In the genomic region with DNA sequence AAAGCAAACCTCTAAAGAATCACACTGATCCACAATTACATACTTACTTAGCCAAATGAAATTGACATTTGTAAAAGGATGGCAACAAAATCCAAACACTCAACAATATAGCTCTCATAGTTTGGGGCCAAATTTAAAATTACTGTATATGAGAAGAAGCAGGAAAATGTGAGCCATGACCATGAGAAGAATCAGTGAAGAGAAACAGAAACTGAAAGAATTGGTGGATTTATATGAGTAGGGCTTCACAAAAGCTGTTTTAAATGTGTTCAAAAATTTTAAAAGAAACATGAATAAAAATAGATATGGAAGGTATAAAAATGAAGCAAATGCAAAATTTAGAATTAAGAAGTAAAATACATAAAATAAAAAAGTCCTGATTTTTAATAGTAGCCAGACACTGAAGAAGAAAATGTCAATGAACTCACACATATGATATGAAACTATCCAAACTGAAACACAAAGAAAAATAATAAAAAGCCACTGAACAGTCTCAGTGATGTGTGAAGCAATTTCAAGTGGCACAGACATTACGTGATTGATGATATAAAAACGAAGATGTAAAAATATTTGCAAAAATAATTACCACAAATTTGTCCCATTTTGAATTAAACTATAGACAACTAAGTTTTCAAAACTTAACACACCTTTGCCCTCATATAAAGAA, we compare ENCODE assay signal across 17 cellular contexts.
DNase-seq lines count a peak whose midpoint lies in the region; ATAC-seq, FAIRE-seq and TF ChIP-seq lines count a peak whose summit lies in the region.
"Had no signal": no experiment of that assay in that cellular context is flagged by ENCODE, and none has a peak within 500 bp of the region (broad histone marks: within the 10 kb centered on the region; RNA-seq: fewer than 3 reads in every experiment).

No MANE protein-coding gene starts in this region.

- peak overlapping the region; percentile 7; the same call in 1 of the 2 replicates for H2AFZ ChIP-seq in GM12878 (ENCODE audit: control insufficient read depth, low read depth, low read length)
- H2AFZ ChIP-seq: GM23338 had no signal

- intact Hi-C loops in GM12878 (cut with micrococcal nuclease; ENCODE audit: unreplicated experiment), result no loop called here

- no peak for TF ChIP-seq EP300 in GM12878 (IDR thresholded peaks at IDR 0.05; ENCODE audit: borderline replicate concordance in 1 of 2, control insufficient read depth in 1 of 2, low read depth in 2 of 2, low read length in 2 of 2)

- H3K79me2 ChIP-seq in GM12878 (ENCODE audit: control insufficient read depth, insufficient read depth, low read length), result no peaks in the 10 kb centered on the region

- POLR2A ChIA-PET in GM12878 (lab: Charles Lee), result no interaction called here

- H3K4me1 ChIP-seq in GM12878 (ENCODE audit: control insufficient read depth, insufficient read depth, low read length), result no peaks in the 10 kb centered on the region

- CTCF ChIA-PET in GM12878 (lab: Yijun Ruan, JAX), result interaction anchor here (1.0 to 1.2 kb wide), 2 partner anchors 10 to 19 kb away, joined by 3 to 4 read pairs; no protein-coding TSS in a partner anchor

- DNase-seq in GM12878 (ENCODE audit: low read depth, low spot score) (no peak), urothelium cell line (ENCODE audit: low spot score) (no peak), mucosa of gallbladder (ENCODE audit: low spot score) (no peak)
- DNase-seq in activated effector memory CD4-positive, alpha-beta T cell treated with Interleukin-2 at 50 U/mL for 16 hours, result no peak
- DNase-seq: COR-L47, KG1, NCI-H1048, NCI-H146, NCI-H2081, NCI-H510A, NCI-H774 had no signal

- no peaks in the 10 kb centered on the region for H4K20me1 ChIP-seq in GM12878 (ENCODE audit: control insufficient read depth, insufficient read depth)

- no peaks in the 10 kb centered on the region for H3K36me3 ChIP-seq in GM12878 (ENCODE audit: control insufficient read depth in 2 of 2, insufficient read depth in 2 of 2, low read length in 1 of 2)

- FAIRE-seq in GM12878 (lab: Jason Lieb, UNC) (no peak), urothelium cell line (lab: Jason Lieb, UNC) (no peak)
- FAIRE-seq: HepG2 had no signal

- TF ChIP-seq CTCF in GM12878 (IDR thresholded peaks at IDR 0.05 in 2 of 3, conservative IDR thresholded peaks at IDR 0.05 in 1 of 3; ENCODE audit: control insufficient read depth in 2 of 3, extremely low read depth in 1 of 3, insufficient read depth in 1 of 3, low read depth in 3 of 3, low read length in 3 of 3), result no peak

- H3K27ac ChIP-seq in GM12878 (ENCODE audit: control insufficient read depth, insufficient read depth), result no peak overlapping the region

- RAD21 ChIA-PET in GM12878 (lab: Charles Lee; ENCODE audit: unreplicated experiment), result no interaction called here

- H3K27me3 ChIP-seq in GM12878 (replicated peaks in 1 of 2; ENCODE audit: control insufficient read depth in 2 of 2, insufficient read depth in 2 of 2, low read length in 1 of 2), result no peaks in the 10 kb centered on the region

- TF ChIP-seq RAD21 in GM12878 (IDR thresholded peaks at IDR 0.05; ENCODE audit: insufficient read depth, low read depth, low read length), result no peak

- SMC1A ChIA-PET in GM12878 (lab: Charles Lee; ENCODE audit: uncharacterized antibody, unreplicated experiment), result no interaction called here

- no peaks in the 10 kb centered on the region for H3K9me3 ChIP-seq in GM12878 (replicated peaks; ENCODE audit: control insufficient read depth, insufficient read depth, low read length)

- ATAC-seq in GM18867 (IDR thresholded peaks at IDR 0.05; ENCODE audit: unreplicated experiment), result peak; percentile 77
- peak; percentile 70 for ATAC-seq in GM21717 (IDR thresholded peaks at IDR 0.05; ENCODE audit: unreplicated experiment)
- peak; percentile 84 for ATAC-seq in HG03432 (IDR thresholded peaks at IDR 0.05; ENCODE audit: unreplicated experiment)
- peak; percentile 52 for ATAC-seq in GM12878
- ATAC-seq: GM23338, HepG2, Panc1 had no signal

- H3K4me3 ChIP-seq in GM12878, result no peak overlapping the region
- H3K4me3 ChIP-seq: GM23338 had no signal

- no peak for TF ChIP-seq POLR2A in GM12878 (IDR thresholded peaks at IDR 0.05; ENCODE audit: low read depth, low read length)

- no peak overlapping the region for H3K4me2 ChIP-seq in GM12878 (ENCODE audit: control insufficient read depth, insufficient read depth)
- H3K4me2 ChIP-seq: GM23338 had no signal

- no peak overlapping the region for H3K9ac ChIP-seq in GM12878 (ENCODE audit: control insufficient read depth, insufficient read depth, low read length)

- WGBS in GM12878 (ENCODE audit: insufficient coverage, insufficient replicate concordance, low lambda C conversion rate, missing lambda C conversion rate), result 3% methylated on average over 2 of the region's 2 CpGs

- BruUV-seq in GM12878 (replicated peaks; lab: Mats Ljungman, UMichigan), result no TSS peak

- in situ Hi-C loops in GM12878 (cut with MboI), result no loop called here

TF ChIP-seq in GM12878, 131 proteins besides CTCF, POLR2A, EP300 and RAD21:
- TF ChIP-seq, protein P1, sequence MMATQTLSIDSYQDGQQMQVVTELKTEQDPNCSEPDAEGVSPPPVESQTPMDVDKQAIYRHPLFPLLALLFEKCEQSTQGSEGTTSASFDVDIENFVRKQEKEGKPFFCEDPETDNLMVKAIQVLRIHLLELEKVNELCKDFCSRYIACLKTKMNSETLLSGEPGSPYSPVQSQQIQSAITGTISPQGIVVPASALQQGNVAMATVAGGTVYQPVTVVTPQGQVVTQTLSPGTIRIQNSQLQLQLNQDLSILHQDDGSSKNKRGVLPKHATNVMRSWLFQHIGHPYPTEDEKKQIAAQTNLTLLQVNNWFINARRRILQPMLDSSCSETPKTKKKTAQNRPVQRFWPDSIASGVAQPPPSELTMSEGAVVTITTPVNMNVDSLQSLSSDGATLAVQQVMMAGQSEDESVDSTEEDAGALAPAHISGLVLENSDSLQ (IDR thresholded peaks at IDR 0.05), result peak; percentile 30; the same call in 1 of the 2 replicates
- no peak for TF ChIP-seq MTA2 (IDR thresholded peaks at IDR 0.05; ENCODE audit: low read depth)
